ENCODE assay signal across 1 cellular context in genomic region chr19:58356236-58356970, GRCh38.
TF ChIP-seq lines count a peak whose summit lies in the region.

No MANE protein-coding gene starts in this region.

TF ChIP-seq in HepG2, 621 proteins besides CTCF, POLR2A, EP300 and RAD21:
- TF ChIP-seq ZNF274 (CRISPR knock-in tag; IDR thresholded peaks at IDR 0.05) (no peak), REL (CRISPR knock-in tag; conservative IDR thresholded peaks at IDR 0.05) (no peak), ZNF564 (CRISPR knock-in tag; IDR thresholded peaks at IDR 0.05) (no peak), ZFP41 (CRISPR knock-in tag; IDR thresholded peaks at IDR 0.05; ENCODE audit: borderline replicate concordance) (no peak), ZNF577 (CRISPR knock-in tag; IDR thresholded peaks at IDR 0.05; ENCODE audit: borderline replicate concordance, low read depth) (no peak), ZNF382 (CRISPR knock-in tag; IDR thresholded peaks at IDR 0.05; ENCODE audit: borderline replicate concordance) (no peak), ZHX1 (CRISPR knock-in tag; IDR thresholded peaks at IDR 0.05; ENCODE audit: low read depth) (peak; percentile 39; the same call in 1 of the 2 replicates), HOXA3 (CRISPR knock-in tag; IDR thresholded peaks at IDR 0.05) (no peak)
